ENCODE assay signal across 34 cellular contexts in the genomic region with DNA sequence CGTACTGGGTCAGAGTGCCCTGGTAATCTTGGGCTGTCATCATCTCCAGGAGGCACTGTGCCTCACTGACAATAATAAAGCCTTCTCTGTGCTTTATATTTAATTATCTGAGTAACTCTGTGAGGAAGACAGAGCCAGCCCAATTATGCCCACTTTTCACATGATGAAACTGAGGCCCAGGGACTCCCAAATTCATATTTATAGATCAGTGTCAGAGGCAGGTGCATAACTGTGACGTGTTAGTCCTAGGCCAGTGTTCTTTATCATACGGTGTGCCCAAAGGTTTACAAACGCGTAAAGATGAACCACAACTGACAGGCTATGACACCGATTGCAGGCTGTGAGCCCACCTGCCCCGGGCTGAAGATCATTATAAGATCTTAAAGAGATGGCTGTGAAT.
"Had no signal": no experiment of that assay in that cellular context is flagged by ENCODE, and none has a peak within 500 bp of the region (broad histone marks: within the 10 kb centered on the region; RNA-seq: fewer than 3 reads in every experiment).

No MANE protein-coding gene starts in this region.

- H3K9me3 ChIP-seq: adrenal gland, ascending aorta, body of pancreas had no signal

- FAIRE-seq: astrocyte, bronchial epithelial cell had no signal

- H3K4me1 ChIP-seq: adrenal gland, ascending aorta, body of pancreas, breast epithelium had no signal

- H3K4me3 ChIP-seq: adrenal gland, ascending aorta, body of pancreas, breast epithelium, cardiac muscle cell had no signal

- H3K36me3 ChIP-seq: adrenal gland, ascending aorta, brain microvascular endothelial cell, breast epithelium, cardiac muscle cell had no signal

- DNase-seq: activated effector memory CD4-positive, alpha-beta T cell treated with anti-CD3 and anti-CD28 coated beads, Interleukin-2, amount 50 U/mL, for 16 hours; activated effector memory CD4-positive, alpha-beta T cell treated with Interleukin-2 at 50 U/mL for 16 hours; activated gamma-delta T cell; activated gamma-delta T cell treated with Interleukin-2 at 50 U/mL for 16 hours; activated naive CD4-positive, alpha-beta T cell; activated naive CD4-positive, alpha-beta T cell treated with anti-CD3 and anti-CD28 coated beads for 36 hours; activated naive CD4-positive, alpha-beta T cell treated with anti-CD3 and anti-CD28 coated beads, Interleukin-2, amount 10 ng/mL, durations not matched to agents 7 days and 5 days; activated naive CD4-positive, alpha-beta T cell treated with anti-CD3 and anti-CD28 coated beads, Interleukin-2, amount 50 U/mL, for 16 hours; activated naive CD4-positive, alpha-beta T cell treated with Interleukin-2 at 50 U/mL for 16 hours; activated naive CD8-positive, alpha-beta T cell treated with anti-CD3 and anti-CD28 coated beads for 36 hours; activated naive CD8-positive, alpha-beta T cell treated with anti-CD3 and anti-CD28 coated beads, Interleukin-2, amount 10 ng/mL, durations not matched to agents 7 days and 5 days; activated naive CD8-positive, alpha-beta T cell treated with anti-CD3 and anti-CD28 coated beads, Interleukin-2, amount 50 U/mL, for 24 hours; activated T-cell treated with anti-CD3 and anti-CD28 coated beads, Interleukin-2, amount 50 U/mL, for 1 hour; activated T-cell treated with anti-CD3 and anti-CD28 coated beads, Interleukin-2, amount 50 U/mL, for 24 hours; activated T-cell treated with anti-CD3 and anti-CD28 coated beads, Interleukin-2, amount 50 U/mL, for 4 hours; activated T-cell treated with anti-CD3 and anti-CD28 coated beads, Interleukin-2, amount 50 U/mL, for 48 hours; activated T-cell treated with anti-CD3 and anti-CD28 coated beads, Interleukin-2, amount 50 U/mL, for 72 hours; adrenal gland; amniotic stem cell; amygdala; anterior cingulate cortex; aorta; body of pancreas; brain microvascular endothelial cell; caudate nucleus; central memory CD4-positive, alpha-beta T cell; cerebellar nuclear complex had no signal

- H3K27me3 ChIP-seq: adrenal gland, ascending aorta, body of pancreas, brain microvascular endothelial cell, breast epithelium, cardiac muscle cell had no signal

- ATAC-seq: activated naive CD4-positive, alpha-beta T cell treated with anti-CD3 and anti-CD28 coated beads, Interleukin-2, amount 50 U/mL, for 72 hours; activated naive CD8-positive, alpha-beta T cell treated with anti-CD3 and anti-CD28 coated beads, Interleukin-2, amount 50 U/mL, for 24 hours; activated T-cell treated with anti-CD3 and anti-CD28 coated beads, Interleukin-2, amount 50 U/mL, for 4 hours; activated T-cell treated with anti-CD3 and anti-CD28 coated beads, Interleukin-2, amount 50 U/mL, for 72 hours; activated T-helper 17 cell treated with anti-CD3 and anti-CD28 coated beads, Interleukin-2, amount 50 U/mL, for 72 hours; body of pancreas had no signal

- H3K27ac ChIP-seq: adrenal gland, ascending aorta, body of pancreas, brain microvascular endothelial cell, breast epithelium, cardiac muscle cell had no signal
